8 cellular contexts compared by ENCODE assay signal in the genomic region with DNA sequence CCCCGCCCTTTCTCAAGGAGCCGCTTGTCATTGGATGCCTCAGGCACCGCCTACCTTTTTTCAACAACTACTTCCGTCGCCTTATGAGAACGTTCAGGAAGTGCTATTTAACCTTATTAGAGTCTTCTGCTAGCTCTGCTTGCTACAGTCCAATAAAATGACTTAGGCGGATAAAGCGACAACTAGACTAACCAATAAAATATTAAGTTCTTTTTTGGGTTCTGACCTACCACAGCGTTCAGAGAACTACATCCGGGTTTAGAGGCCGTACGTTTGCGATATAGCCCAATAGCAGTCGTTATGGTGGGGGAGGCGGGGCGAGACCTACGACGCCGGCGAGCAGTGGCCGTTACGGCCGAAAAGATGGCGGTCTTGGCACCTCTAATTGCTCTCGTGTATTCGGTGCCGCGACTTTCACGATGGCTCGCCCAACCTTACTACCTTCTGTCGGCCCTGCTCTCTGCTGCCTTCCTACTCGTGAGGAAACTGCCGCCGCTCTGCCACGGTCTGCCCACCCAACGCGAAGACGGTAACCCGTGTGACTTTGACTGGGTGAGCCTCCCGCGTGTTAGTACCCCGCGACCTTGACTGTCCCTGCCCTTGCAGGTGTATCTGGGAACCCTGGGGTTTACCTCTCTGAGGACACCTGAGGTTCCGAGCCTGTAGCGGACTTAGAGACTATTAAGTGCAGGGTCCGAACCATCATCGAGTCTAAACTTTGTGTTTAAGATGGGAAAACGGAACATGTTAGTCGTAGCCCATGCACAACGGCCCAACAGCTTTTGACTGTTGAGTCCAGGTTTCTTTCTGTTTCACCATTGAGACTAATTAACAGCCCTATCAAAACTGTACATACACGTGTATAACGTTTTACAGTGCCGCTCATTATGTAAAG. TPM values are rescaled to one million over a fixed set of nuclear protein-coding genes. Genes with fewer than 3 reads are reported as not detected.
DNase-seq lines count a peak whose midpoint lies in the region; ATAC-seq, FAIRE-seq and TF ChIP-seq lines count a peak whose summit lies in the region.

A gene with protein sequence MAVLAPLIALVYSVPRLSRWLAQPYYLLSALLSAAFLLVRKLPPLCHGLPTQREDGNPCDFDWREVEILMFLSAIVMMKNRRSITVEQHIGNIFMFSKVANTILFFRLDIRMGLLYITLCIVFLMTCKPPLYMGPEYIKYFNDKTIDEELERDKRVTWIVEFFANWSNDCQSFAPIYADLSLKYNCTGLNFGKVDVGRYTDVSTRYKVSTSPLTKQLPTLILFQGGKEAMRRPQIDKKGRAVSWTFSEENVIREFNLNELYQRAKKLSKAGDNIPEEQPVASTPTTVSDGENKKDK (plus strand): TSS at position 338 of the 895 bp plus-strand sequence. CDS start 26 bp downstream, at position 364.

- no peaks in the 10 kb centered on the region for H3K9me3 ChIP-seq in pancreas
- no peaks in the 10 kb centered on the region for H3K9me3 ChIP-seq in tibial artery

- no peaks in the 10 kb centered on the region for H3K9me3 Mint-ChIP-seq in activated naive CD8-positive, alpha-beta T cell treated with anti-CD3 and anti-CD28 coated beads, Interleukin-2, amount 50 U/mL, for 24 hours

- H3K36me3 ChIP-seq in pancreas (no peaks in the 10 kb centered on the region), tibial artery (no peaks in the 10 kb centered on the region)

- FAIRE-seq in pancreas (lab: Jason Lieb, UNC): peak; percentile 99

- peak within 1 kb of the TSS; percentile 99 for H3K4me3 Mint-ChIP-seq in activated naive CD8-positive, alpha-beta T cell treated with anti-CD3 and anti-CD28 coated beads, Interleukin-2, amount 50 U/mL, for 24 hours

- no peaks in the 10 kb centered on the region for H3K27me3 ChIP-seq in pancreas
- H3K27me3 ChIP-seq in tibial artery: no peaks in the 10 kb centered on the region

- ATAC-seq in HG02763 (IDR thresholded peaks at IDR 0.05; ENCODE audit: unreplicated experiment) (peak; percentile 94), Right ventricle myocardium superior (ENCODE audit: poor library complexity) (peak; percentile 96), pancreas (peak; percentile 91 to 96 (median 92))
- peak; percentile 97 for ATAC-seq in activated naive CD8-positive, alpha-beta T cell treated with anti-CD3 and anti-CD28 coated beads, Interleukin-2, amount 50 U/mL, for 24 hours

- TF ChIP-seq CTCF in GM12865 (IDR thresholded peaks at IDR 0.05; ENCODE audit: insufficient read depth, low read depth, low read length, missing control alignments): no peak
- no peak for TF ChIP-seq CTCF in pancreas (IDR thresholded peaks at IDR 0.05)
- TF ChIP-seq CTCF in tibial artery (IDR thresholded peaks at IDR 0.05): no peak

- peaks cover 45% of the 10 kb centered on the region for H3K4me1 Mint-ChIP-seq in activated naive CD8-positive, alpha-beta T cell treated with anti-CD3 and anti-CD28 coated beads, Interleukin-2, amount 50 U/mL, for 24 hours

- H3K27ac ChIP-seq in pancreas (peak within 1 kb of the TSS; percentile 86 to 90 (median 88)), tibial artery (peak within 1 kb of the TSS; percentile 78 to 86)

- WGBS in pancreas, 2 donors: 0% methylated on average over 52 to 53 of the region's 53 CpGs

- peak within 1 kb of the TSS; percentile 98 for H3K4me3 ChIP-seq in GM12865 (ENCODE audit: low read depth, low read length)
- peak within 1 kb of the TSS; percentile 73 to 94 (median 89) for H3K4me3 ChIP-seq in pancreas
- peak within 1 kb of the TSS; percentile 88 to 93 for H3K4me3 ChIP-seq in tibial artery

- H3K36me3 Mint-ChIP-seq in activated naive CD8-positive, alpha-beta T cell treated with anti-CD3 and anti-CD28 coated beads, Interleukin-2, amount 50 U/mL, for 24 hours (ENCODE audit: low read depth): peaks cover 11% of the 10 kb centered on the region

- H3K4me1 ChIP-seq in pancreas (peaks cover 0 to 25% (median 16%) of the 10 kb centered on the region in 3 donors), tibial artery (peaks cover 0 to 46% (median 31%) of the 10 kb centered on the region in 4 donors)

- intact Hi-C loops in Right ventricle myocardium superior (cut with DNase I) (no loop called here), pancreas (cut with DNase I) (no loop called here), tibial artery (cut with DNase I; ENCODE audit: low total_unique reads) (loop anchor here (10.0 kb wide), 1 partner anchor 48 kb away; a partner anchor contains a TSS)

- peak within 1 kb of the TSS; percentile 96 for H3K27ac Mint-ChIP-seq in activated naive CD8-positive, alpha-beta T cell treated with anti-CD3 and anti-CD28 coated beads, Interleukin-2, amount 50 U/mL, for 24 hours

- DNase-seq in GM12865 (ENCODE audit: low read depth) (peak; percentile 97), NCI-H1417 treated with DMSO at 0.1 percent for 48 hours (lab: John Stamatoyannopoulos, UW) (peak; percentile 99), SW480 (ENCODE audit: low spot score) (peak; percentile 100), Right ventricle myocardium superior (peak; percentile 96), pancreas (peak; percentile 87 to 94 (median 92)), tibial artery (peak; percentile 94 to 96)
- peak; percentile 90 for DNase-seq in activated naive CD8-positive, alpha-beta T cell treated with anti-CD3 and anti-CD28 coated beads, Interleukin-2, amount 50 U/mL, for 24 hours

- no peaks in the 10 kb centered on the region for H3K27me3 Mint-ChIP-seq in activated naive CD8-positive, alpha-beta T cell treated with anti-CD3 and anti-CD28 coated beads, Interleukin-2, amount 50 U/mL, for 24 hours

RNA-seq across cellular contexts. Expression of the gene that starts here (rescaled TPM):
- 56.6 TPM for total RNA-seq in Right ventricle myocardium superior
- 10 to 100 TPM; 19.8 to 38.8 (median 34.1) TPM for total RNA-seq in pancreas
- 10 to 100 TPM; 26.9 to 46.4 TPM for polyA plus RNA-seq in pancreas

Comparison
In these comparisons a context has a peak if more than half of its experiments do, and no peak if none do; other contexts are left out.
1. Peak in every context shown above with its lines: DNase-seq, ATAC-seq, H3K4me3 ChIP-seq and H3K27ac ChIP-seq.